In genomic region chr5:170307575-170308465, GRCh38 we compare ENCODE assay signal across 11 cellular contexts. TPM values are rescaled to one million over a fixed set of nuclear protein-coding genes. Genes with fewer than 3 reads are reported as not detected.
A peak's percentile ranks its signal among the peaks of the same experiment; 100 is the strongest.
DNase-seq lines count a peak whose midpoint lies in the region; FAIRE-seq and TF ChIP-seq lines count a peak whose summit lies in the region.
"Had no signal": no experiment of that assay in that cellular context is flagged by ENCODE, and none has a peak within 500 bp of the region (broad histone marks: within the 10 kb centered on the region; RNA-seq: fewer than 3 reads in every experiment).

No MANE protein-coding gene starts in this region.

- intact Hi-C loops in activated T-helper 2 cell treated with anti-CD3 and anti-CD28 coated beads, Interferon-gamma antibody, Interleukin-2, Interleukin-4, amounts not matched to agents 10 μg/mL and 5 μg/mL and 100 μg/mL, durations not matched to agents 14 hours and 24 hours and 36 hours (cut with micrococcal nuclease) = no loop called here

- H3K27ac ChIP-seq in muscle layer of colon (ENCODE audit: low read depth, low read length) = peak overlapping the region; percentile 0

- H3K4me3 Mint-ChIP-seq in activated T-helper 2 cell treated with anti-CD3 and anti-CD28 coated beads, Interferon-gamma antibody, Interleukin-2, Interleukin-4, amounts not matched to agents 10 μg/mL and 5 μg/mL and 100 μg/mL, durations not matched to agents 14 hours and 24 hours and 36 hours (ENCODE audit: low read depth) = no peak overlapping the region
- H3K4me3 Mint-ChIP-seq: activated CD4-positive, alpha-beta memory T cell treated with anti-CD3 and anti-CD28 coated beads for 36 hours had no signal

- no peaks in the 10 kb centered on the region for H3K27me3 Mint-ChIP-seq in activated T-helper 2 cell treated with anti-CD3 and anti-CD28 coated beads, Interferon-gamma antibody, Interleukin-2, Interleukin-4, amounts not matched to agents 10 μg/mL and 5 μg/mL and 100 μg/mL, durations not matched to agents 14 hours and 24 hours and 36 hours (ENCODE audit: low read depth)
- H3K27me3 Mint-ChIP-seq: activated CD4-positive, alpha-beta memory T cell treated with anti-CD3 and anti-CD28 coated beads for 36 hours had no signal

- in situ Hi-C loops in KBM-7 (cut with MboI; ENCODE audit: low pct_unique_long_range_greater_than_20kb, low sequenced_read_pairs) = no loop called here

- H3K4me3 ChIP-seq in MG63 (no peak overlapping the region), muscle layer of colon (ENCODE audit: low read depth in 1 of 2, low read length in 2 of 2) (no peak overlapping the region)

- FAIRE-seq in GM12891 (lab: Jason Lieb, UNC) = no peak

- no peak for TF ChIP-seq POLR2A in GM12891 (IDR thresholded peaks at IDR 0.05; ENCODE audit: low read depth, low read length)

- H3K27ac Mint-ChIP-seq in activated T-helper 2 cell treated with anti-CD3 and anti-CD28 coated beads, Interferon-gamma antibody, Interleukin-2, Interleukin-4, amounts not matched to agents 10 μg/mL and 5 μg/mL and 100 μg/mL, durations not matched to agents 14 hours and 24 hours and 36 hours = no peak overlapping the region
- H3K27ac Mint-ChIP-seq: activated CD4-positive, alpha-beta memory T cell treated with anti-CD3 and anti-CD28 coated beads for 36 hours had no signal

- H3K9me3 ChIP-seq in MG63 = peaks cover 13% of the 10 kb centered on the region
- H3K9me3 ChIP-seq in muscle layer of colon (ENCODE audit: low read length) = no peaks in the 10 kb centered on the region

- H3K9ac ChIP-seq in muscle layer of colon (ENCODE audit: low read length) = no peak overlapping the region

- DNase-seq in AG20443 (ENCODE audit: low spot score) (peak; percentile 44), MG63 (peak; percentile 88), dermis blood vessel endothelial cell (peak; percentile 21), KBM-7 (no peak), GM12891 (ENCODE audit: insufficient read length, low spot score) (no peak)
- no peak for DNase-seq in activated T-helper 2 cell treated with anti-CD3 and anti-CD28 coated beads, Interferon-gamma antibody, Interleukin-2, Interleukin-4, amounts not matched to agents 10 μg/mL and 5 μg/mL and 100 μg/mL, durations not matched to agents 14 hours and 24 hours and 36 hours (ENCODE audit: low spot score)
- DNase-seq in stimulated activated CD4-positive, alpha-beta T cell treated with anti-CD3 and anti-CD28 coated beads, Interleukin-4, amount 100 ng/mL, for 1 hour = no peak
- DNase-seq: activated CD4-positive, alpha-beta memory T cell treated with anti-CD3 and anti-CD28 coated beads for 36 hours; kidney glomerular epithelial cell; stimulated activated naive CD4-positive, alpha-beta T cell treated with Interleukin-2 at 50 U/mL for 16 hours had no signal

- H3K4me1 ChIP-seq in muscle layer of colon (ENCODE audit: insufficient read depth, low read length) = peaks cover 37% of the 10 kb centered on the region

- no peaks in the 10 kb centered on the region for H3K36me3 ChIP-seq in MG63
- H3K36me3 ChIP-seq in muscle layer of colon (ENCODE audit: insufficient read depth, low read length) = no peaks in the 10 kb centered on the region

- H3K9me3 Mint-ChIP-seq in activated T-helper 2 cell treated with anti-CD3 and anti-CD28 coated beads, Interferon-gamma antibody, Interleukin-2, Interleukin-4, amounts not matched to agents 10 μg/mL and 5 μg/mL and 100 μg/mL, durations not matched to agents 14 hours and 24 hours and 36 hours = no peaks in the 10 kb centered on the region
- H3K9me3 Mint-ChIP-seq: activated CD4-positive, alpha-beta memory T cell treated with anti-CD3 and anti-CD28 coated beads for 36 hours had no signal

- H3K4me1 Mint-ChIP-seq in activated T-helper 2 cell treated with anti-CD3 and anti-CD28 coated beads, Interferon-gamma antibody, Interleukin-2, Interleukin-4, amounts not matched to agents 10 μg/mL and 5 μg/mL and 100 μg/mL, durations not matched to agents 14 hours and 24 hours and 36 hours (ENCODE audit: low read depth) = peaks cover 64% of the 10 kb centered on the region

- peaks cover 2% of the 10 kb centered on the region for H3K36me3 Mint-ChIP-seq in activated T-helper 2 cell treated with anti-CD3 and anti-CD28 coated beads, Interferon-gamma antibody, Interleukin-2, Interleukin-4, amounts not matched to agents 10 μg/mL and 5 μg/mL and 100 μg/mL, durations not matched to agents 14 hours and 24 hours and 36 hours (ENCODE audit: low read depth)
- H3K36me3 Mint-ChIP-seq: activated CD4-positive, alpha-beta memory T cell treated with anti-CD3 and anti-CD28 coated beads for 36 hours had no signal

- no peaks in the 10 kb centered on the region; the same call in 1 of the 2 replicates for H3K27me3 ChIP-seq in MG63
- H3K27me3 ChIP-seq in muscle layer of colon (ENCODE audit: control insufficient read depth in 1 of 2, insufficient read depth in 2 of 2, low read length in 2 of 2) = no peaks in the 10 kb centered on the region

TF ChIP-seq in GM12891, 5 proteins besides CTCF, POLR2A, EP300 and RAD21:
- TF ChIP-seq POLR2AphosphoS5 (IDR thresholded peaks at IDR 0.05; ENCODE audit: low read depth, low read length) (no peak), PAX5 (IDR thresholded peaks at IDR 0.05; ENCODE audit: insufficient read depth, low read length, severe bottlenecking) (no peak), SPI1 (IDR thresholded peaks at IDR 0.05; ENCODE audit: low read depth, low read length) (no peak), TAF1 (IDR thresholded peaks at IDR 0.05; ENCODE audit: low read depth, low read length) (no peak), POU2F2 (IDR thresholded peaks at IDR 0.05; ENCODE audit: low read depth, low read length) (no peak)

RNA-seq across cellular contexts. Expression of gene LCP2, which starts 10.2 kb away (rescaled TPM):
- total RNA-seq in MG63 (2014; rRNA removed; shearing (Covaris generic); ENCODE audit: low replicate concordance) = not detected in 2 replicates
- total RNA-seq in dermis blood vessel endothelial cell = 2.4 TPM in 1 of 2 replicates, not detected in the other
- total RNA-seq in activated T-helper 2 cell treated with anti-CD3 and anti-CD28 coated beads, Interferon-gamma antibody, Interleukin-2, Interleukin-4, amounts not matched to agents 10 μg/mL and 5 μg/mL and 100 μg/mL, durations not matched to agents 14 hours and 24 hours and 36 hours = 239 and 254 TPM in 2 replicates
- 31.4 TPM for polyA plus RNA-seq in GM12891 (2012; ENCODE audit: low read depth, missing spikeins)

Comparison
In these comparisons a context has a peak if more than half of its experiments do, and no peak if none do; other contexts are left out.
1. DNase-seq: peak in AG20443 (single experiment), MG63 (single experiment) and dermis blood vessel endothelial cell (single experiment); none in activated T-helper 2 cell treated with anti-CD3 and anti-CD28 coated beads, Interferon-gamma antibody, Interleukin-2, Interleukin-4, amounts not matched to agents 10 μg/mL and 5 μg/mL and 100 μg/mL, durations not matched to agents 14 hours and 24 hours and 36 hours (single experiment), KBM-7 (single experiment), stimulated activated CD4-positive, alpha-beta T cell treated with anti-CD3 and anti-CD28 coated beads, Interleukin-4, amount 100 ng/mL, for 1 hour (single experiment) and GM12891 (single experiment).
2. RNA of gene LCP2, which starts 10.2 kb away (total RNA-seq): 239 to 254 TPM in activated T-helper 2 cell treated with anti-CD3 and anti-CD28 coated beads, Interferon-gamma antibody, Interleukin-2, Interleukin-4, amounts not matched to agents 10 μg/mL and 5 μg/mL and 100 μg/mL, durations not matched to agents 14 hours and 24 hours and 36 hours; 2.4 TPM in dermis blood vessel endothelial cell and not detected in MG63; every median in the first group is over 10 times any median in the second.